8 cellular contexts compared by ENCODE assay signal in the genomic region with DNA sequence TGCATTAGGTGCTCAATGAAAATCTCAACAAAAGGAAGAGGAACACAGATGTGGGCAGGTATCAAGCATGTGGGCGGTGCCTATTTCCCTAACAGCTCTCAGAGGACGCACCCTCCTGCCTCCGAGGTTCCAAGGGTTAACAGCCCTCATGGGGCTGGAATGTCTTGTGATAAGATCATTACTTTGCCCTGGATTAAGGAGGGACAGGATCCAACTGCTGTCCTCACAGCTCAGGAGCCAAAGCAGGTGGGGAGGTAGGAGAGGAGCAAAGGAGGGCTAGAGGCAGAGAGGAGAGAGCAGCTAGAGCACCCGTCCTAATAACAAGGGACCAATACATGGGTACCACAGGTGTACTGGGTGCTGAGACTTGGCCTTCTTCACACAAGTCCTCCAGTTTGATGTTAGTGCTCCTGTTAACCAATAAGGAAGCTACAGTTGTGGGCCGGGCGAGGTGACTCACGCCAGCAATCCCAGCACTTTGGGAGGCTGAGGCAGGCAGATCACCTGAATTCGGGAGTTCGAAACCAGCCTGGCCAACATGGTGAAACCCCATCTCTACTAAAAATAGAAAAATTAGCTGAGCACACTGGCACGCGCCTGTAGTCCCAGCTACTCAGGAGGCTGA. TPM values are rescaled to one million over a fixed set of nuclear protein-coding genes. Genes with fewer than 3 reads are reported as not detected.
DNase-seq lines count a peak whose midpoint lies in the region; ATAC-seq, FAIRE-seq and TF ChIP-seq lines count a peak whose summit lies in the region.
"Not testable (repeated sequence)": the region's sequence is repeated elsewhere in the genome, so short reads cannot be mapped to it uniquely, and the experiment has no call there.
"Had no signal": no experiment of that assay in that cellular context is flagged by ENCODE, and none has a peak within 500 bp of the region (broad histone marks: within the 10 kb centered on the region; RNA-seq: fewer than 3 reads in every experiment).

No MANE protein-coding gene starts in this region.

- H3K36me3 ChIP-seq in heart right ventricle; kidney (ENCODE audit: control insufficient read depth in 1 of 2, insufficient read depth in 2 of 2, low read length in 2 of 2); mesenchymal stem cell (ENCODE audit: control insufficient read depth in 1 of 2, insufficient read depth in 2 of 2, low read depth in 1 of 2, low read length in 2 of 2); trophoblast cell (ENCODE audit: control insufficient read depth in 1 of 2, insufficient read depth in 2 of 2, low read length in 2 of 2); thyroid gland: not testable (repeated sequence)

- not testable (repeated sequence) for H3K9me3 ChIP-seq in heart right ventricle; kidney (ENCODE audit: control insufficient read depth in 1 of 2, low read length in 2 of 2); mesenchymal stem cell (ENCODE audit: control insufficient read depth, low read length); trophoblast cell (ENCODE audit: insufficient read depth, low read depth, low read length); thyroid gland

- not testable (repeated sequence) for H4K12ac ChIP-seq in trophoblast cell (ENCODE audit: low read depth, low read length)

- not testable (repeated sequence) for H3K27me3 ChIP-seq in heart right ventricle; mesenchymal stem cell (ENCODE audit: control insufficient read depth in 1 of 2, insufficient read depth in 1 of 2, low read length in 2 of 2); trophoblast cell (ENCODE audit: insufficient read depth, low read length); thyroid gland

- H3K9ac ChIP-seq in kidney (ENCODE audit: low read length in 2 of 2) = peak overlapping the region in 1 of 2 donors; percentile 58
- H3K9ac ChIP-seq in mesenchymal stem cell (ENCODE audit: low read length); trophoblast cell (ENCODE audit: low read length): not testable (repeated sequence)

- not testable (repeated sequence) for H3K4ac ChIP-seq in mesenchymal stem cell (ENCODE audit: low read depth in 1 of 2, low read length in 2 of 2); trophoblast cell (ENCODE audit: low read depth, low read length)

- not testable (repeated sequence) for TF ChIP-seq POLR2A in thyroid gland (IDR thresholded peaks at IDR 0.05)

- not testable (repeated sequence) for H3K4me3 ChIP-seq in coronary artery; heart right ventricle; mesenchymal stem cell (ENCODE audit: insufficient read depth in 1 of 2, low read depth in 1 of 2, low read length in 2 of 2); trophoblast cell (ENCODE audit: low read depth, low read length); thyroid gland (replicated peaks in 1 of 3)
- peak overlapping the region; percentile 24 to 51 for H3K4me3 ChIP-seq in kidney (ENCODE audit: low read length in 2 of 2)

- H3K79me1 ChIP-seq in mesenchymal stem cell (replicated peaks; ENCODE audit: low read length, poor library complexity, severe bottlenecking); trophoblast cell (ENCODE audit: low read length): not testable (repeated sequence)

- H3K4me1 ChIP-seq in heart right ventricle (peaks cover 8 to 73% (median 31%) of the 10 kb centered on the region in 9 donors), kidney (ENCODE audit: control insufficient read depth in 1 of 2, insufficient read depth in 1 of 2, low read depth in 1 of 2, low read length in 2 of 2) (peaks cover 9 to 18% of the 10 kb centered on the region in 2 donors), mesenchymal stem cell (ENCODE audit: control insufficient read depth, insufficient read depth, low read depth, low read length) (peaks cover 16% of the 10 kb centered on the region), thyroid gland (peaks cover 33 to 35% of the 10 kb centered on the region in 2 donors)
- not testable (repeated sequence) for H3K4me1 ChIP-seq in trophoblast cell (ENCODE audit: control insufficient read depth in 1 of 2, insufficient read depth in 2 of 2, low read length in 2 of 2)

- H2BK15ac ChIP-seq in mesenchymal stem cell (ENCODE audit: low read depth, poor library complexity, severe bottlenecking) = peak overlapping the region; percentile 23

- not testable (repeated sequence) for FAIRE-seq in kidney (lab: Jason Lieb, UNC)

- DNase-seq in NCI-H82 (lab: John Stamatoyannopoulos, UW) = peak; percentile 64
- DNase-seq in coronary artery (ENCODE audit: low spot score); heart right ventricle; kidney; mesenchymal stem cell; thyroid gland: not testable (repeated sequence)
- DNase-seq in trophoblast cell = peak in 1 of 2 donors; percentile 19

- not testable (repeated sequence) for H2AFZ ChIP-seq in mesenchymal stem cell (ENCODE audit: low read depth, low read length); trophoblast cell (ENCODE audit: insufficient read depth, low read length, poor library complexity)

- H3K23ac ChIP-seq in mesenchymal stem cell (ENCODE audit: low read length in 2 of 2); trophoblast cell (ENCODE audit: low read length): not testable (repeated sequence)

- not testable (repeated sequence) for H2AK5ac ChIP-seq in mesenchymal stem cell (ENCODE audit: low read length, severe bottlenecking)
- peak overlapping the region; percentile 60 for H2AK5ac ChIP-seq in trophoblast cell (ENCODE audit: low read length)

- H4K8ac ChIP-seq in mesenchymal stem cell (ENCODE audit: low read length); trophoblast cell (ENCODE audit: low read depth, low read length): not testable (repeated sequence)

- not testable (repeated sequence) for H2BK12ac ChIP-seq in mesenchymal stem cell (ENCODE audit: low read length in 2 of 2)
- peak overlapping the region; percentile 16 for H2BK12ac ChIP-seq in trophoblast cell (ENCODE audit: low read length)

- intact Hi-C loops in heart right ventricle (cut with DNase I); kidney (cut with DNase I); thyroid gland (cut with DNase I): not testable (repeated sequence)

- H2BK120ac ChIP-seq in mesenchymal stem cell (ENCODE audit: low read depth, low read length); trophoblast cell (ENCODE audit: insufficient read depth, low read length, poor library complexity): not testable (repeated sequence)

- H3K4me2 ChIP-seq in mesenchymal stem cell (ENCODE audit: low read length, poor library complexity, severe bottlenecking); trophoblast cell (ENCODE audit: low read length): not testable (repeated sequence)

- not testable (repeated sequence) for H3K18ac ChIP-seq in mesenchymal stem cell (ENCODE audit: low read depth in 1 of 2, low read length in 2 of 2); trophoblast cell (ENCODE audit: low read length)

- not testable (repeated sequence) for TF ChIP-seq CTCF in coronary artery (IDR thresholded peaks at IDR 0.05); heart right ventricle (IDR thresholded peaks at IDR 0.05); kidney (IDR thresholded peaks at IDR 0.05; ENCODE audit: borderline replicate concordance, extremely low read depth, insufficient read depth); thyroid gland (IDR thresholded peaks at IDR 0.05)

- peak in 2 of 8 donors; percentile 52 to 76 for ATAC-seq in heart right ventricle

- not testable (repeated sequence) for H4K91ac ChIP-seq in mesenchymal stem cell (ENCODE audit: low read length); trophoblast cell (ENCODE audit: low read depth, low read length)

- H3K14ac ChIP-seq in mesenchymal stem cell (ENCODE audit: low read length in 2 of 2); trophoblast cell (ENCODE audit: low read length): not testable (repeated sequence)

- H3K27ac ChIP-seq in coronary artery = peak overlapping the region; percentile 37 to 92
- peak overlapping the region; percentile 64 to 94 (median 87) for H3K27ac ChIP-seq in heart right ventricle
- H3K27ac ChIP-seq in kidney (ENCODE audit: low read depth in 2 of 2, low read length in 2 of 2) = peak overlapping the region; percentile 72
- H3K27ac ChIP-seq in mesenchymal stem cell (ENCODE audit: low read length, poor library complexity, severe bottlenecking); trophoblast cell (ENCODE audit: low read depth, low read length): not testable (repeated sequence)
- H3K27ac ChIP-seq in thyroid gland = peak overlapping the region in 2 of 3 donors; percentile 8 to 91

- 55 to 63% methylated on average over 11 of the region's 11 CpGs for WGBS in heart right ventricle, 2 donors
- 76% methylated on average over 6 of the region's 11 CpGs for WGBS in mesenchymal stem cell
- WGBS in trophoblast cell (ENCODE audit: extremely low coverage, insufficient coverage, insufficient read length) = no CpG with 5 or more reads among the region's 11 CpGs
- WGBS in thyroid gland, 2 donors = 74 to 81% methylated on average over 11 of the region's 11 CpGs

- H2BK5ac ChIP-seq in mesenchymal stem cell (ENCODE audit: low read depth, low read length, poor library complexity, severe bottlenecking); trophoblast cell (ENCODE audit: low read depth, low read length, poor library complexity): not testable (repeated sequence)

- H3K79me2 ChIP-seq in trophoblast cell (ENCODE audit: control insufficient read depth, insufficient read depth, low read length, poor library complexity) = not testable (repeated sequence)

RNA-seq across cellular contexts. Expression of gene AQP7, which starts 9.8 kb away (rescaled TPM):
- total RNA-seq in heart right ventricle (100 to 1,000 TPM in 9 of 10 donors, 10 to 100 TPM in 1; 80.2 to 250 (median 133) TPM), kidney (11.9 TPM), thyroid gland (1 to 10 TPM; 1.9 to 4.7 (median 2.5) TPM)
- polyA plus RNA-seq in heart right ventricle (100 to 1,000 TPM in 1 of 2 donors, 10 to 100 TPM in 1; 28.2 to 255 TPM), kidney (ENCODE audit: insufficient read depth, low read depth, low replicate concordance) (45.3 TPM)
- 0.03 TPM for polyA plus RNA-seq in mesenchymal stem cell (2013, experiment 1 of 2)
- polyA plus RNA-seq in mesenchymal stem cell (2013, experiment 2 of 2) = 0.11 TPM
- 0.03 and 0.07 TPM in 2 replicates for polyA plus RNA-seq in trophoblast cell (2013)
- polyA plus RNA-seq: BJ had no signal

RNA-seq across cellular contexts. Expression of gene AQP3, which starts 54.8 kb away (rescaled TPM):
- total RNA-seq in heart right ventricle (10 to 100 TPM in 5 of 10 donors, 1 to 10 TPM in 5; 1.9 to 37.2 (median 10.1) TPM), kidney (135 TPM), thyroid gland (1 to 10 TPM; 1.0 to 4.3 (median 2.5) TPM)
- polyA plus RNA-seq in heart right ventricle (10 to 100 TPM in 1 of 2 donors, 1 to 10 TPM in 1; 9.2 to 14.4 TPM), kidney (ENCODE audit: insufficient read depth, low read depth, low replicate concordance) (401 TPM)
- polyA plus RNA-seq in mesenchymal stem cell (2013, experiment 1 of 2) = 1.3 TPM
- polyA plus RNA-seq in mesenchymal stem cell (2013, experiment 2 of 2) = 1.2 TPM
- polyA plus RNA-seq in trophoblast cell (2013) = 10.4 and 11.8 TPM in 2 replicates
